ENCODE assay signal across 13 cellular contexts in genomic region chr2:119402106-119402505, GRCh38. TPM values are rescaled to one million over a fixed set of nuclear protein-coding genes. Genes with fewer than 3 reads are reported as not detected.
DNase-seq lines count a peak whose midpoint lies in the region; ATAC-seq, FAIRE-seq and TF ChIP-seq lines count a peak whose summit lies in the region.
"Had no signal": no experiment of that assay in that cellular context is flagged by ENCODE, and none has a peak within 500 bp of the region (broad histone marks: within the 10 kb centered on the region; RNA-seq: fewer than 3 reads in every experiment).

No MANE protein-coding gene starts in this region.

- no peak overlapping the region for H3K4me2 ChIP-seq in HepG2 (ENCODE audit: low read depth, low read length)

- DNase-seq in right lobe of liver (no peak), HepG2 (ENCODE audit: low spot score) (no peak), body of pancreas (no peak), G401 (ENCODE audit: low spot score) (no peak), HAP-1 (ENCODE audit: low spot score in 2 of 2) (no peak), KG1 (lab: John Stamatoyannopoulos, UW) (no peak)
- DNase-seq: CD4-positive, CD25-positive, alpha-beta regulatory T cell; DMS53; GM23248 had no signal

- H3K9me3 ChIP-seq in right lobe of liver (peaks cover 0 to 2% (median 0%) of the 10 kb centered on the region in 4 donors), HepG2 (ENCODE audit: low read length) (no peaks in the 10 kb centered on the region), body of pancreas (no peaks in the 10 kb centered on the region), mucosa of rectum (ENCODE audit: control insufficient read depth in 2 of 2, low read length in 2 of 2) (no peaks in the 10 kb centered on the region), HAP-1 (no peaks in the 10 kb centered on the region)
- H3K9me3 ChIP-seq: A549 had no signal

- no TSS peak for BruUV-seq in HepG2 (replicated peaks; lab: Mats Ljungman, UMichigan)

- TF ChIP-seq EP300 in HepG2 (IDR thresholded peaks at IDR 0.05; ENCODE audit: low read depth in 2 of 2, low read length in 2 of 2), result no peak
- TF ChIP-seq EP300 in HepG2 (CRISPR knock-in tag; IDR thresholded peaks at IDR 0.05; ENCODE audit: borderline replicate concordance), result no peak

- CTCF ChIA-PET in HepG2 (lab: Yijun Ruan, JAX; ENCODE audit: low intra/inter-chr PET ratio, low total read pairs), result no interaction called here

- TF ChIP-seq POLR2A in right lobe of liver (IDR thresholded peaks at IDR 0.05) (no peak), HepG2 (IDR thresholded peaks at IDR 0.05; ENCODE audit: insufficient read depth in 1 of 2, low read depth in 2 of 2, low read length in 2 of 2) (no peak), body of pancreas (IDR thresholded peaks at IDR 0.05) (no peak)

- in situ Hi-C loops in HepG2 (cut with HindIII; ENCODE audit: extremely low pct_ligation_motif_present, low pct_unique_long_range_greater_than_20kb), result no loop called here
- in situ Hi-C loops in G401 (cut with HindIII; ENCODE audit: low sequenced_read_pairs), result no loop called here
- in situ Hi-C loops in HAP-1 (cut with MboI; ENCODE audit: low sequenced_read_pairs), result no loop called here

- no peaks in the 10 kb centered on the region for H3K36me3 ChIP-seq in right lobe of liver
- H3K36me3 ChIP-seq in HepG2 (replicated peaks in 1 of 2; ENCODE audit: control insufficient read depth in 1 of 2, insufficient read depth in 2 of 2, low read length in 2 of 2), result no peaks in the 10 kb centered on the region
- H3K36me3 ChIP-seq in body of pancreas (replicated peaks in 1 of 2; ENCODE audit: insufficient read depth in 1 of 2, low read depth in 2 of 2), result no peaks in the 10 kb centered on the region
- H3K36me3 ChIP-seq in mucosa of rectum (ENCODE audit: control insufficient read depth in 2 of 2, insufficient read depth in 2 of 2, low read length in 2 of 2), result no peaks in the 10 kb centered on the region
- no peaks in the 10 kb centered on the region for H3K36me3 ChIP-seq in HAP-1 (replicated peaks)

- H3K27me3 ChIP-seq in right lobe of liver, result no peaks in the 10 kb centered on the region
- peaks cover 0 to 23% of the 10 kb centered on the region in 2 experiments; a peak in 4 of 5 replicates for H3K27me3 ChIP-seq in HepG2 (ENCODE audit: control insufficient read depth in 1 of 2, insufficient read depth in 2 of 2, low read length in 2 of 2)
- H3K27me3 ChIP-seq in body of pancreas, result no peaks in the 10 kb centered on the region
- no peaks in the 10 kb centered on the region for H3K27me3 ChIP-seq in mucosa of rectum (ENCODE audit: control insufficient read depth in 2 of 2, insufficient read depth in 2 of 2, low read length in 2 of 2)
- H3K27me3 ChIP-seq in HAP-1 (ENCODE audit: low read depth), result no peaks in the 10 kb centered on the region

- H3K4me1 ChIP-seq in right lobe of liver (peaks cover 0 to 15% (median 6%) of the 10 kb centered on the region in 4 donors), HepG2 (ENCODE audit: insufficient read depth, low read length) (peaks cover 14% of the 10 kb centered on the region), body of pancreas (peaks cover 11% of the 10 kb centered on the region), mucosa of rectum (ENCODE audit: control insufficient read depth in 2 of 2, insufficient read depth in 2 of 2, low read length in 2 of 2) (peaks cover 10% of the 10 kb centered on the region in 2 donors), HAP-1 (no peaks in the 10 kb centered on the region)
- H3K4me1 ChIP-seq: A549 had no signal

- intact Hi-C loops in right lobe of liver (cut with DNase I) (no loop called here), HepG2 (cut with micrococcal nuclease; ENCODE audit: unreplicated experiment) (no loop called here), body of pancreas (cut with DNase I) (loop anchor here (10.0 kb wide), 1 partner anchor 263 kb away; no protein-coding TSS in a partner anchor)

- TF ChIP-seq CTCF in right lobe of liver (IDR thresholded peaks at IDR 0.05), result no peak
- TF ChIP-seq CTCF in HepG2 (CRISPR knock-in tag; IDR thresholded peaks at IDR 0.05), result no peak
- TF ChIP-seq CTCF in body of pancreas (IDR thresholded peaks at IDR 0.05), result no peak

- POLR2A ChIA-PET in HepG2 (lab: Yijun Ruan, JAX), result no interaction called here

- WGBS in right lobe of liver (ENCODE audit: insufficient coverage, low coverage, low lambda C conversion rate, missing lambda C conversion rate), result 95% methylated on average over 5 of the region's 5 CpGs
- 81% methylated on average over 5 of the region's 5 CpGs for WGBS in HepG2 (ENCODE audit: low lambda C conversion rate)
- 91 to 94% methylated on average over 5 of the region's 5 CpGs for WGBS in body of pancreas, 2 donors

- H3K9ac ChIP-seq in HepG2 (ENCODE audit: insufficient read depth, low read depth, low read length), result no peak overlapping the region
- H3K9ac ChIP-seq in mucosa of rectum (ENCODE audit: low read depth in 1 of 2, low read length in 2 of 2), result no peak overlapping the region
- H3K9ac ChIP-seq: GM23248 had no signal

- H3K79me2 ChIP-seq in HepG2 (ENCODE audit: insufficient read depth, low read length), result no peaks in the 10 kb centered on the region

- no peaks in the 10 kb centered on the region for H4K20me1 ChIP-seq in HepG2 (ENCODE audit: insufficient read depth, low read length)

- FAIRE-seq in HepG2 (lab: Jason Lieb, UNC), result no peak
- FAIRE-seq: A549, GM12891, H54 had no signal

- H3K4me3 ChIP-seq in right lobe of liver, result no peak overlapping the region
- H3K4me3 ChIP-seq in HepG2 (replicated peaks in 1 of 3; ENCODE audit: insufficient read depth in 1 of 3, low read depth in 2 of 3, low read length in 3 of 3), result no peak overlapping the region
- H3K4me3 ChIP-seq in body of pancreas, result no peak overlapping the region
- H3K4me3 ChIP-seq in mucosa of rectum (ENCODE audit: low read length in 2 of 2), result no peak overlapping the region
- H3K4me3 ChIP-seq in HAP-1, result no peak overlapping the region
- H3K4me3 ChIP-seq: A549, GM23248 had no signal

- no peak for TF ChIP-seq RAD21 in HepG2 (CRISPR knock-in tag; IDR thresholded peaks at IDR 0.05)

- no peak overlapping the region for H2AFZ ChIP-seq in HepG2 (ENCODE audit: low read length)
- H2AFZ ChIP-seq: GM23248 had no signal

- ATAC-seq in right lobe of liver, result no peak
- ATAC-seq in HepG2, result no peak
- ATAC-seq in body of pancreas, result no peak
- ATAC-seq: A549 had no signal

- H3K27ac ChIP-seq in right lobe of liver (peak overlapping the region in 2 of 3 donors; percentile 27 to 29), HepG2 (ENCODE audit: extremely low read length, insufficient read depth, low read length) (no peak overlapping the region), body of pancreas (peak overlapping the region in 3 of 4 donors; percentile 49 to 78 (median 62)), mucosa of rectum (ENCODE audit: low read depth in 2 of 2, low read length in 2 of 2) (peak overlapping the region; percentile 62 to 77)
- H3K27ac ChIP-seq: A549, GM23248 had no signal

RNA-seq across cellular contexts. Expression of gene TMEM37, which starts 29.5 kb away (rescaled TPM):
- total RNA-seq in right lobe of liver (10 to 100 TPM; 37.3 to 96.6 (median 73.5) TPM), HepG2 (2016; rRNA removed; fragmentation: Illumina TruSeq; extraction: Trizol) (23.7 and 37.7 TPM in 2 replicates), body of pancreas (10 to 100 TPM; 19.1 to 22.1 TPM)
- total RNA-seq in HepG2 (2016; cell fraction: cytosol; rRNA removed; fragmentation: Illumina TruSeq; extraction: Trizol; ENCODE audit: low read depth), result 28.9 and 37.4 TPM in 2 replicates
- 22.3 and 38.3 TPM in 2 replicates for total RNA-seq in HepG2 (2016; cell fraction: insoluble cytoplasmic fraction; rRNA removed; fragmentation: Illumina TruSeq; extraction: Trizol)
- total RNA-seq in HepG2 (2016; cell fraction: membrane; rRNA removed; fragmentation: Illumina TruSeq; extraction: Trizol), result 42.2 and 48.4 TPM in 2 replicates
- total RNA-seq in HepG2 (2016; cell fraction: nucleus; rRNA removed; fragmentation: Illumina TruSeq; extraction: Trizol), result 34.2 and 36.8 TPM in 2 replicates
- 115 and 141 TPM in 2 replicates for polyA plus RNA-seq in HepG2 (2011; rRNA removed)
- polyA plus RNA-seq in HepG2 (2011; cell fraction: cytosol; rRNA removed), result 117 and 121 TPM in 2 replicates
- polyA plus RNA-seq in HepG2 (2011; cell fraction: nucleus; rRNA removed), result 112 and 119 TPM in 2 replicates
- polyA plus RNA-seq in HepG2 (2012), result 79.4 and 99.6 TPM in 2 replicates
- polyA plus RNA-seq in HepG2 (2016; cell fraction: cytosol; fragmentation: Illumina TruSeq; extraction: Trizol; ENCODE audit: low read depth), result 35.8 and 51.6 TPM in 2 replicates
- polyA plus RNA-seq in HepG2 (2016; cell fraction: insoluble cytoplasmic fraction; fragmentation: Illumina TruSeq; extraction: Trizol; ENCODE audit: low read depth), result 29.9 and 33.6 TPM in 2 replicates
- polyA plus RNA-seq in HepG2 (2016; cell fraction: membrane; fragmentation: Illumina TruSeq; extraction: Trizol; ENCODE audit: low read depth), result 42.8 and 53.0 TPM in 2 replicates
- polyA plus RNA-seq in HepG2 (2016; cell fraction: nucleus; fragmentation: Illumina TruSeq; extraction: Trizol; ENCODE audit: insufficient read depth, low read depth), result 58.5 and 61.9 TPM in 2 replicates
- 8.6 and 130 TPM in 2 replicates for polyA minus RNA-seq in HepG2 (2011; rRNA and poly(A)+ RNA removed; ENCODE audit: low replicate concordance)
- 23.8 and 26.3 TPM in 2 replicates for polyA minus RNA-seq in HepG2 (2011; cell fraction: cytosol; rRNA and poly(A)+ RNA removed)
- polyA minus RNA-seq in HepG2 (2011; cell fraction: nucleus; rRNA and poly(A)+ RNA removed), result 72.6 and 73.7 TPM in 2 replicates
- total RNA-seq in G401 (2014; rRNA removed; shearing (Covaris generic)), result 0.37 and 3.1 TPM in 2 replicates
- total RNA-seq: CD4-positive, CD25-positive, alpha-beta regulatory T cell; GM23248 had no signal

RNA-seq across cellular contexts. Expression of gene DBI, which starts 35.3 kb away (rescaled TPM):
- total RNA-seq in right lobe of liver (100 to 1,000 TPM; 132 to 314 (median 191) TPM), HepG2 (2016; rRNA removed; fragmentation: Illumina TruSeq; extraction: Trizol) (659 and 853 TPM in 2 replicates), body of pancreas (10 to 100 TPM; 51.4 to 62.8 TPM)
- total RNA-seq in HepG2 (2016; cell fraction: cytosol; rRNA removed; fragmentation: Illumina TruSeq; extraction: Trizol; ENCODE audit: low read depth), result 310 and 434 TPM in 2 replicates
- 674 and 918 TPM in 2 replicates for total RNA-seq in HepG2 (2016; cell fraction: insoluble cytoplasmic fraction; rRNA removed; fragmentation: Illumina TruSeq; extraction: Trizol)
- 378 and 472 TPM in 2 replicates for total RNA-seq in HepG2 (2016; cell fraction: membrane; rRNA removed; fragmentation: Illumina TruSeq; extraction: Trizol)
- 241 and 297 TPM in 2 replicates for total RNA-seq in HepG2 (2016; cell fraction: nucleus; rRNA removed; fragmentation: Illumina TruSeq; extraction: Trizol)
- 330 and 331 TPM in 2 replicates for polyA plus RNA-seq in HepG2 (2011; rRNA removed)
- polyA plus RNA-seq in HepG2 (2011; cell fraction: cytosol; rRNA removed), result 381 and 407 TPM in 2 replicates
- polyA plus RNA-seq in HepG2 (2011; cell fraction: nucleus; rRNA removed), result 73.2 and 81.0 TPM in 2 replicates
- polyA plus RNA-seq in HepG2 (2012), result 321 and 573 TPM in 2 replicates
- 519 and 818 TPM in 2 replicates for polyA plus RNA-seq in HepG2 (2016; cell fraction: cytosol; fragmentation: Illumina TruSeq; extraction: Trizol; ENCODE audit: low read depth)
- 1,321 and 1,540 TPM in 2 replicates for polyA plus RNA-seq in HepG2 (2016; cell fraction: insoluble cytoplasmic fraction; fragmentation: Illumina TruSeq; extraction: Trizol; ENCODE audit: low read depth)
- 517 and 687 TPM in 2 replicates for polyA plus RNA-seq in HepG2 (2016; cell fraction: membrane; fragmentation: Illumina TruSeq; extraction: Trizol; ENCODE audit: low read depth)
- polyA plus RNA-seq in HepG2 (2016; cell fraction: nucleus; fragmentation: Illumina TruSeq; extraction: Trizol; ENCODE audit: insufficient read depth, low read depth), result 644 and 685 TPM in 2 replicates
- polyA minus RNA-seq in HepG2 (2011; rRNA and poly(A)+ RNA removed; ENCODE audit: low replicate concordance), result 87.2 and 175 TPM in 2 replicates
- 58.8 and 65.3 TPM in 2 replicates for polyA minus RNA-seq in HepG2 (2011; cell fraction: cytosol; rRNA and poly(A)+ RNA removed)
- polyA minus RNA-seq in HepG2 (2011; cell fraction: nucleus; rRNA and poly(A)+ RNA removed), result 84.6 and 100.0 TPM in 2 replicates
- total RNA-seq in G401 (2014; rRNA removed; shearing (Covaris generic)), result 73.3 and 104 TPM in 2 replicates

RNA-seq across cellular contexts. Expression of gene C2orf76, which starts 35.5 kb away (rescaled TPM):
- total RNA-seq in right lobe of liver (1 to 10 TPM; 2.6 to 5.5 (median 3.5) TPM), HepG2 (2016; rRNA removed; fragmentation: Illumina TruSeq; extraction: Trizol) (8.5 TPM in 2 replicates), body of pancreas (10 to 100 TPM; 12.5 to 52.4 TPM)
- 4.1 and 6.0 TPM in 2 replicates for total RNA-seq in HepG2 (2016; cell fraction: cytosol; rRNA removed; fragmentation: Illumina TruSeq; extraction: Trizol; ENCODE audit: low read depth)
- total RNA-seq in HepG2 (2016; cell fraction: insoluble cytoplasmic fraction; rRNA removed; fragmentation: Illumina TruSeq; extraction: Trizol), result 8.0 and 10.5 TPM in 2 replicates
- 5.2 and 6.1 TPM in 2 replicates for total RNA-seq in HepG2 (2016; cell fraction: membrane; rRNA removed; fragmentation: Illumina TruSeq; extraction: Trizol)
- 4.3 and 7.4 TPM in 2 replicates for total RNA-seq in HepG2 (2016; cell fraction: nucleus; rRNA removed; fragmentation: Illumina TruSeq; extraction: Trizol)
- polyA plus RNA-seq in HepG2 (2011; rRNA removed), result 6.5 and 7.7 TPM in 2 replicates
- polyA plus RNA-seq in HepG2 (2011; cell fraction: cytosol; rRNA removed), result 1.7 and 3.8 TPM in 2 replicates
- 1.0 and 1.4 TPM in 2 replicates for polyA plus RNA-seq in HepG2 (2011; cell fraction: nucleus; rRNA removed)
- 5.3 and 7.3 TPM in 2 replicates for polyA plus RNA-seq in HepG2 (2012)
- 5.1 and 5.7 TPM in 2 replicates for polyA plus RNA-seq in HepG2 (2016; cell fraction: cytosol; fragmentation: Illumina TruSeq; extraction: Trizol; ENCODE audit: low read depth)
- 11.9 and 12.5 TPM in 2 replicates for polyA plus RNA-seq in HepG2 (2016; cell fraction: insoluble cytoplasmic fraction; fragmentation: Illumina TruSeq; extraction: Trizol; ENCODE audit: low read depth)
- polyA plus RNA-seq in HepG2 (2016; cell fraction: membrane; fragmentation: Illumina TruSeq; extraction: Trizol; ENCODE audit: low read depth), result 4.6 and 5.4 TPM in 2 replicates
- 3.6 and 7.1 TPM in 2 replicates for polyA plus RNA-seq in HepG2 (2016; cell fraction: nucleus; fragmentation: Illumina TruSeq; extraction: Trizol; ENCODE audit: insufficient read depth, low read depth)
- polyA minus RNA-seq in HepG2 (2011; rRNA and poly(A)+ RNA removed; ENCODE audit: low replicate concordance), result 0.96 and 1.4 TPM in 2 replicates
- 1.5 and 1.8 TPM in 2 replicates for polyA minus RNA-seq in HepG2 (2011; cell fraction: cytosol; rRNA and poly(A)+ RNA removed)
- 3.7 and 4.2 TPM in 2 replicates for polyA minus RNA-seq in HepG2 (2011; cell fraction: nucleus; rRNA and poly(A)+ RNA removed)
- 18.6 and 20.9 TPM in 2 replicates for total RNA-seq in G401 (2014; rRNA removed; shearing (Covaris generic))
